23 cellular contexts compared by ENCODE assay signal in the genomic region with DNA sequence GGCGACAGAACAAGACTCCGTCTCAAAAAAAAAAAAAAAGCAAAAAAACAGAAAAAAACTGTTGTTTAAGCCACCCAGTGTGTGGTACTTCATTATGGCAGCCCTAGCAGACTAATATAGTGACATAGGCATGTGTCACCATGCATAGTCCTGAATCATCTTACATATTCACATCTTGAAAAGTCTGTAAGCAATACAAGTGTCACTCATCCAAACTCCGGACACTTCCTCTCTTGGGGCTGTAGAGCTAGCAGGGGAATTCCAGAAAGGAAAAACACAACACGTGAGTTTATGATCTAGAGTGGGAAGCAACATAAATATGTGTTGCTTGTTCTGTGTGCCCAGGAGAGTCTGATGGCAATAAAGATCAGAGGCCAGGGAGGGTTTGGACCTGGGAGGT.
DNase-seq lines count a peak whose midpoint lies in the region; ATAC-seq, FAIRE-seq and TF ChIP-seq lines count a peak whose summit lies in the region.
"Had no signal": no experiment of that assay in that cellular context is flagged by ENCODE, and none has a peak within 500 bp of the region (broad histone marks: within the 10 kb centered on the region; RNA-seq: fewer than 3 reads in every experiment).

No MANE protein-coding gene starts in this region.

- FAIRE-seq in GM12878 (lab: Jason Lieb, UNC) = no peak
- FAIRE-seq: A549 had no signal

- no peaks in the 10 kb centered on the region for H3K4me1 ChIP-seq in GM12878 (ENCODE audit: control insufficient read depth, insufficient read depth, low read length)
- H3K4me1 ChIP-seq: A549 had no signal

- H3K4me2 ChIP-seq in GM12878 (ENCODE audit: control insufficient read depth, insufficient read depth) = no peak overlapping the region
- H3K4me2 ChIP-seq: A549 had no signal

- 11% methylated on average over 2 of the region's 4 CpGs for WGBS in GM12878 (ENCODE audit: insufficient coverage, insufficient replicate concordance, low lambda C conversion rate, missing lambda C conversion rate)

- H3K79me2 ChIP-seq in GM12878 (ENCODE audit: control insufficient read depth, insufficient read depth, low read length) = no peaks in the 10 kb centered on the region

- H3K27me3 Mint-ChIP-seq in activated CD4-positive, alpha-beta memory T cell treated with anti-CD3 and anti-CD28 coated beads for 36 hours = peaks cover 4% of the 10 kb centered on the region
- H3K27me3 Mint-ChIP-seq in activated CD4-positive, alpha-beta memory T cell treated with anti-CD3 and anti-CD28 coated beads, Interleukin-2, amount 10 ng/mL, durations not matched to agents 7 days and 5 days = no peaks in the 10 kb centered on the region

- SMC1A ChIA-PET in GM12878 (lab: Charles Lee; ENCODE audit: uncharacterized antibody, unreplicated experiment) = no interaction called here

- no peaks in the 10 kb centered on the region for H3K36me3 Mint-ChIP-seq in activated CD4-positive, alpha-beta memory T cell treated with anti-CD3 and anti-CD28 coated beads for 36 hours
- H3K36me3 Mint-ChIP-seq in activated CD4-positive, alpha-beta memory T cell treated with anti-CD3 and anti-CD28 coated beads, Interleukin-2, amount 10 ng/mL, durations not matched to agents 7 days and 5 days (ENCODE audit: low read depth) = peaks cover 6% of the 10 kb centered on the region

- H3K9me3 ChIP-seq in GM12878 (replicated peaks; ENCODE audit: control insufficient read depth, insufficient read depth, low read length) = no peaks in the 10 kb centered on the region; the same call in 2 of the 3 replicates
- H3K9me3 ChIP-seq: A549, suprapubic skin, vagina had no signal

- in situ Hi-C loops in GM12878 (cut with MboI) = no loop called here

- H3K27me3 ChIP-seq in GM12878 (replicated peaks in 1 of 2; ENCODE audit: control insufficient read depth in 2 of 2, insufficient read depth in 2 of 2, low read length in 1 of 2) = no peaks in the 10 kb centered on the region; a peak in 1 of 4 replicates
- H3K27me3 ChIP-seq: BLaER1 treated with 17β-estradiol and CSF1 and Interleukin-3, amounts not matched to agents 10 nM and 100 nM; suprapubic skin; vagina had no signal

- POLR2A ChIA-PET in activated CD4-positive, alpha-beta memory T cell treated with anti-CD3 and anti-CD28 coated beads for 36 hours (lab: Charles Lee) = no interaction called here
- POLR2A ChIA-PET in activated CD4-positive, alpha-beta memory T cell treated with anti-CD3 and anti-CD28 coated beads, Interleukin-2, amount 10 ng/mL, durations not matched to agents 7 days and 5 days (lab: Charles Lee) = no interaction called here
- POLR2A ChIA-PET in GM12878 (lab: Charles Lee) = no interaction called here

- H4K20me1 ChIP-seq in GM12878 (ENCODE audit: control insufficient read depth, insufficient read depth) = no peaks in the 10 kb centered on the region
- H4K20me1 ChIP-seq: BLaER1 treated with 17β-estradiol and CSF1 and Interleukin-3, amounts not matched to agents 10 nM and 100 nM had no signal

- no peak for TF ChIP-seq EP300 in GM12878 (IDR thresholded peaks at IDR 0.05; ENCODE audit: borderline replicate concordance in 1 of 2, control insufficient read depth in 1 of 2, low read depth in 2 of 2, low read length in 2 of 2)

- ATAC-seq in GM12878 = no peak
- ATAC-seq: A549, sciatic nerve had no signal

- BruUV-seq in GM12878 (replicated peaks; lab: Mats Ljungman, UMichigan) = no TSS peak

- no peak overlapping the region for H3K9ac ChIP-seq in GM12878 (ENCODE audit: control insufficient read depth, insufficient read depth, low read length)
- H3K9ac ChIP-seq: BLaER1 treated with 17β-estradiol and CSF1 and Interleukin-3, amounts not matched to agents 10 nM and 100 nM had no signal

- TF ChIP-seq RAD21 in GM12878 (IDR thresholded peaks at IDR 0.05; ENCODE audit: insufficient read depth, low read depth, low read length) = no peak

- no peak overlapping the region for H3K4me3 Mint-ChIP-seq in activated CD4-positive, alpha-beta memory T cell treated with anti-CD3 and anti-CD28 coated beads for 36 hours
- H3K4me3 Mint-ChIP-seq in activated CD4-positive, alpha-beta memory T cell treated with anti-CD3 and anti-CD28 coated beads, Interleukin-2, amount 10 ng/mL, durations not matched to agents 7 days and 5 days = no peak overlapping the region
- H3K4me3 Mint-ChIP-seq: nephron progenitor cell had no signal

- intact Hi-C loops in activated CD4-positive, alpha-beta memory T cell treated with anti-CD3 and anti-CD28 coated beads for 36 hours (cut with micrococcal nuclease) = no loop called here
- intact Hi-C loops in GM12878 (cut with micrococcal nuclease; ENCODE audit: unreplicated experiment) = no loop called here

- peaks cover 9% of the 10 kb centered on the region for H3K9me3 Mint-ChIP-seq in activated CD4-positive, alpha-beta memory T cell treated with anti-CD3 and anti-CD28 coated beads for 36 hours
- H3K9me3 Mint-ChIP-seq in activated CD4-positive, alpha-beta memory T cell treated with anti-CD3 and anti-CD28 coated beads, Interleukin-2, amount 10 ng/mL, durations not matched to agents 7 days and 5 days = peaks cover 13% of the 10 kb centered on the region

- no peak overlapping the region for H3K27ac Mint-ChIP-seq in activated CD4-positive, alpha-beta memory T cell treated with anti-CD3 and anti-CD28 coated beads for 36 hours
- H3K27ac Mint-ChIP-seq in activated CD4-positive, alpha-beta memory T cell treated with anti-CD3 and anti-CD28 coated beads, Interleukin-2, amount 10 ng/mL, durations not matched to agents 7 days and 5 days = no peak overlapping the region
- H3K27ac Mint-ChIP-seq: nephron progenitor cell had no signal

- H3K4me1 Mint-ChIP-seq in activated CD4-positive, alpha-beta memory T cell treated with anti-CD3 and anti-CD28 coated beads for 36 hours (ENCODE audit: low read depth) = peaks cover 4% of the 10 kb centered on the region
- H3K4me1 Mint-ChIP-seq in activated CD4-positive, alpha-beta memory T cell treated with anti-CD3 and anti-CD28 coated beads, Interleukin-2, amount 10 ng/mL, durations not matched to agents 7 days and 5 days = no peaks in the 10 kb centered on the region

- H3K36me3 ChIP-seq in GM12878 (ENCODE audit: control insufficient read depth in 2 of 2, insufficient read depth in 2 of 2, low read length in 1 of 2) = no peaks in the 10 kb centered on the region
- H3K36me3 ChIP-seq: suprapubic skin, vagina had no signal

- RAD21 ChIA-PET in GM12878 (lab: Charles Lee; ENCODE audit: unreplicated experiment) = no interaction called here

- H3K4me3 ChIP-seq in GM12878 = no peak overlapping the region
- H3K4me3 ChIP-seq: A549; BLaER1 treated with 17β-estradiol and CSF1 and Interleukin-3, amounts not matched to agents 10 nM and 100 nM; suprapubic skin; vagina had no signal

- H3K27ac ChIP-seq in GM12878 (ENCODE audit: control insufficient read depth, insufficient read depth) = no peak overlapping the region
- H3K27ac ChIP-seq: A549, suprapubic skin, vagina had no signal

- CTCF ChIA-PET in activated CD4-positive, alpha-beta memory T cell treated with anti-CD3 and anti-CD28 coated beads for 36 hours (lab: Charles Lee) = interaction anchor here (1.1 kb wide), 1 partner anchor 84 kb away, joined by 3 read pairs; no protein-coding TSS in a partner anchor
- CTCF ChIA-PET in activated CD4-positive, alpha-beta memory T cell treated with anti-CD3 and anti-CD28 coated beads, Interleukin-2, amount 10 ng/mL, durations not matched to agents 7 days and 5 days (lab: Charles Lee) = no interaction called here
- CTCF ChIA-PET in GM12878 (lab: Yijun Ruan, JAX) = no interaction called here

- TF ChIP-seq POLR2A in GM12878 (IDR thresholded peaks at IDR 0.05; ENCODE audit: low read depth, low read length) = no peak

- DNase-seq in activated CD4-positive, alpha-beta memory T cell treated with anti-CD3 and anti-CD28 coated beads for 36 hours = peak; percentile 11
- no peak for DNase-seq in activated CD4-positive, alpha-beta memory T cell treated with anti-CD3 and anti-CD28 coated beads, Interleukin-2, amount 10 ng/mL, durations not matched to agents 7 days and 5 days
- DNase-seq in HCEC 1CT (peak; percentile 22), GM12878 (ENCODE audit: low read depth, low spot score) (no peak), kidney tubule cell (ENCODE audit: low spot score) (peak; percentile 82), NK-92 (lab: John Stamatoyannopoulos, UW; ENCODE audit: unreplicated experiment) (no peak), NCI-H774 (lab: John Stamatoyannopoulos, UW) (no peak), SHP77 treated with DMSO at 0.1 percent for 48 hours (lab: John Stamatoyannopoulos, UW) (no peak)
- DNase-seq: activated CD4-positive, CD25-positive, alpha-beta regulatory T cell; activated effector memory CD4-positive, alpha-beta T cell treated with anti-CD3 and anti-CD28 coated beads, Interleukin-2, amount 50 U/mL, for 16 hours; amniotic stem cell; erythroblast; glutamatergic neuron; Karpas-422; NCI-H1105; nephron progenitor cell; posterior cingulate gyrus; T-helper 9 cell had no signal

- no peak overlapping the region for H2AFZ ChIP-seq in GM12878 (ENCODE audit: control insufficient read depth, low read depth, low read length)

- no peak for TF ChIP-seq CTCF in GM12878 (IDR thresholded peaks at IDR 0.05 in 2 of 3, conservative IDR thresholded peaks at IDR 0.05 in 1 of 3; ENCODE audit: control insufficient read depth in 2 of 3, extremely low read depth in 1 of 3, insufficient read depth in 1 of 3, low read depth in 3 of 3, low read length in 3 of 3)

TF ChIP-seq in GM12878, 131 proteins besides CTCF, POLR2A, EP300 and RAD21 (continues in another document):
- TF ChIP-seq, protein P1, sequence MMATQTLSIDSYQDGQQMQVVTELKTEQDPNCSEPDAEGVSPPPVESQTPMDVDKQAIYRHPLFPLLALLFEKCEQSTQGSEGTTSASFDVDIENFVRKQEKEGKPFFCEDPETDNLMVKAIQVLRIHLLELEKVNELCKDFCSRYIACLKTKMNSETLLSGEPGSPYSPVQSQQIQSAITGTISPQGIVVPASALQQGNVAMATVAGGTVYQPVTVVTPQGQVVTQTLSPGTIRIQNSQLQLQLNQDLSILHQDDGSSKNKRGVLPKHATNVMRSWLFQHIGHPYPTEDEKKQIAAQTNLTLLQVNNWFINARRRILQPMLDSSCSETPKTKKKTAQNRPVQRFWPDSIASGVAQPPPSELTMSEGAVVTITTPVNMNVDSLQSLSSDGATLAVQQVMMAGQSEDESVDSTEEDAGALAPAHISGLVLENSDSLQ (IDR thresholded peaks at IDR 0.05) = peak; percentile 43
- TF ChIP-seq, protein P2, sequence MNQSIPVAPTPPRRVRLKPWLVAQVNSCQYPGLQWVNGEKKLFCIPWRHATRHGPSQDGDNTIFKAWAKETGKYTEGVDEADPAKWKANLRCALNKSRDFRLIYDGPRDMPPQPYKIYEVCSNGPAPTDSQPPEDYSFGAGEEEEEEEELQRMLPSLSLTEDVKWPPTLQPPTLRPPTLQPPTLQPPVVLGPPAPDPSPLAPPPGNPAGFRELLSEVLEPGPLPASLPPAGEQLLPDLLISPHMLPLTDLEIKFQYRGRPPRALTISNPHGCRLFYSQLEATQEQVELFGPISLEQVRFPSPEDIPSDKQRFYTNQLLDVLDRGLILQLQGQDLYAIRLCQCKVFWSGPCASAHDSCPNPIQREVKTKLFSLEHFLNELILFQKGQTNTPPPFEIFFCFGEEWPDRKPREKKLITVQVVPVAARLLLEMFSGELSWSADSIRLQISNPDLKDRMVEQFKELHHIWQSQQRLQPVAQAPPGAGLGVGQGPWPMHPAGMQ (IDR thresholded peaks at IDR 0.05; ENCODE audit: borderline replicate concordance) = no peak
- TF ChIP-seq SIN3A (IDR thresholded peaks at IDR 0.05; ENCODE audit: low read depth, low read length) = no peak

Comparison
In these comparisons a context has a peak if more than half of its experiments do, and no peak if none do; other contexts are left out.
1. DNase-seq: peak in activated CD4-positive, alpha-beta memory T cell treated with anti-CD3 and anti-CD28 coated beads for 36 hours (single experiment), HCEC 1CT (single experiment) and kidney tubule cell (single experiment); none in activated CD4-positive, alpha-beta memory T cell treated with anti-CD3 and anti-CD28 coated beads, Interleukin-2, amount 10 ng/mL, durations not matched to agents 7 days and 5 days (single experiment), GM12878 (single experiment), NK-92 (single experiment), NCI-H774 (single experiment) and SHP77 treated with DMSO at 0.1 percent for 48 hours (single experiment).